In the genomic region with DNA sequence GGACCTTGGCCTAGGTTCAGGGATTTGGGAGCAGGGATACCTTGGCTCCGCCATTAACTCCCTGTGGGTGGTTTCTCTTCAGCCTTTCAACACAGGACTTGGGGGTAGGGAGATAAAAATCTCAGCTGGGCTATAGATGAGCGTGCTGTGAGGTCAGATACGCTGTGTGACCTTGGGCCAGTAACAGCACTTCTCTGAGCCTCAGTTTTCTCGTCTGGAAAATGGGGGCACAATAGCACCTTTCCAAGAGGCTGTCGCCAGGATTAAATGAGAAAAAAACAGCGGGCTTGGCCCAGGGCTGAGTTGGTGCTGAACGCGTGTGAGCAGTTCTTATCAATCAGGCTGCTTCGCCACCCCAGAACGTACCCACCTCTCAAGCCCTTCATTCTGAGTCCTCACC, we compare ENCODE assay signal across 25 cellular contexts. TPM values are rescaled to one million over a fixed set of nuclear protein-coding genes. Genes with fewer than 3 reads are reported as not detected.
DNase-seq lines count a peak whose midpoint lies in the region; ATAC-seq, FAIRE-seq and TF ChIP-seq lines count a peak whose summit lies in the region.
"Had no signal": no experiment of that assay in that cellular context is flagged by ENCODE, and none has a peak within 500 bp of the region (broad histone marks: within the 10 kb centered on the region; RNA-seq: fewer than 3 reads in every experiment).

No MANE protein-coding gene starts in this region.

- peaks cover 23% of the 10 kb centered on the region for H3K27me3 Mint-ChIP-seq in astrocyte (ENCODE audit: low read depth, unreplicated experiment)
- peaks cover 49% of the 10 kb centered on the region for H3K27me3 Mint-ChIP-seq in activated naive CD4-positive, alpha-beta T cell treated with anti-CD3 and anti-CD28 coated beads, Interleukin-2, amount 10 ng/mL, durations not matched to agents 7 days and 5 days

- H2BK120ac ChIP-seq in H1 (replicated peaks; ENCODE audit: low read depth, low read length) (no peak overlapping the region), neuronal stem cell (ENCODE audit: low read depth, low read length) (no peak overlapping the region)

- H4K91ac ChIP-seq in H1 (replicated peaks; ENCODE audit: insufficient read length, low read length) (no peak overlapping the region), neuronal stem cell (ENCODE audit: low read depth, low read length, poor library complexity) (no peak overlapping the region)

- POLR2A ChIA-PET in HepG2 (lab: Yijun Ruan, JAX), result no interaction called here
- POLR2A ChIA-PET in H1 (lab: Charles Lee; ENCODE audit: partially characterized antibody), result interaction anchor here (1.0 kb wide), 1 partner anchor 25 kb away, joined by 3 read pairs; no protein-coding TSS in a partner anchor

- TF ChIP-seq EP300 in HepG2 (IDR thresholded peaks at IDR 0.05; ENCODE audit: low read depth in 2 of 2, low read length in 2 of 2), result no peak
- no peak for TF ChIP-seq EP300 in HepG2 (CRISPR knock-in tag; IDR thresholded peaks at IDR 0.05; ENCODE audit: borderline replicate concordance)
- TF ChIP-seq EP300 in H1 (IDR thresholded peaks at IDR 0.05; ENCODE audit: borderline replicate concordance in 1 of 2, low read depth in 2 of 2, low read length in 2 of 2), result no peak

- H3K79me1 ChIP-seq in H1 (ENCODE audit: low read depth, low read length), result no peaks in the 10 kb centered on the region
- H3K79me1 ChIP-seq in neuronal stem cell (ENCODE audit: low read depth, low read length), result no peaks in the 10 kb centered on the region

- TF ChIP-seq POLR2A in HepG2 (IDR thresholded peaks at IDR 0.05; ENCODE audit: insufficient read depth in 1 of 2, low read depth in 2 of 2, low read length in 2 of 2), result no peak
- TF ChIP-seq POLR2A in right lobe of liver (IDR thresholded peaks at IDR 0.05), result no peak
- TF ChIP-seq POLR2A in H1 (IDR thresholded peaks at IDR 0.05; ENCODE audit: control extremely low read depth in 1 of 2, low read depth in 2 of 2, low read length in 2 of 2), result no peak

- FAIRE-seq in HepG2 (lab: Jason Lieb, UNC), result no peak
- no peak for FAIRE-seq in astrocyte (lab: Jason Lieb, UNC)
- FAIRE-seq in H1 (lab: Jason Lieb, UNC), result no peak
- FAIRE-seq: A549, D721Med, G401.6, GM12891, GM18507 had no signal

- H3K4me2 ChIP-seq in HepG2 (ENCODE audit: low read depth, low read length) (no peak overlapping the region), astrocyte (ENCODE audit: low read length) (no peak overlapping the region), H1 (ENCODE audit: insufficient read depth in 1 of 2, low read depth in 2 of 2, low read length in 2 of 2) (no peak overlapping the region), neuronal stem cell (ENCODE audit: insufficient read depth, low read length, poor library complexity, severe bottlenecking) (no peak overlapping the region)
- H3K4me2 ChIP-seq: A549; BLaER1 treated with 17β-estradiol and CSF1 and Interleukin-3, amounts not matched to agents 10 nM and 100 nM had no signal

- no peak overlapping the region for H2BK20ac ChIP-seq in H1 (ENCODE audit: low read length)

- TF ChIP-seq RAD21 in HepG2 (CRISPR knock-in tag; IDR thresholded peaks at IDR 0.05), result no peak
- no peak for TF ChIP-seq RAD21 in H1 (IDR thresholded peaks at IDR 0.05 in 1 of 2, conservative IDR thresholded peaks at IDR 0.05 in 1 of 2; ENCODE audit: low read depth in 2 of 2, low read length in 2 of 2)

- no peak overlapping the region for H4K8ac ChIP-seq in H1 (ENCODE audit: extremely low read depth, insufficient read depth, low read length)
- no peak overlapping the region for H4K8ac ChIP-seq in neuronal stem cell (ENCODE audit: low read depth, low read length)

- H3K27ac Mint-ChIP-seq in astrocyte (ENCODE audit: unreplicated experiment), result no peak overlapping the region
- no peak overlapping the region for H3K27ac Mint-ChIP-seq in activated naive CD4-positive, alpha-beta T cell treated with anti-CD3 and anti-CD28 coated beads, Interleukin-2, amount 10 ng/mL, durations not matched to agents 7 days and 5 days
- H3K27ac Mint-ChIP-seq: B cell; CD4-positive, alpha-beta T cell; CD8-positive, alpha-beta T cell had no signal

- no peak overlapping the region for H2AK5ac ChIP-seq in H1 (ENCODE audit: low read depth, low read length)
- H2AK5ac ChIP-seq in neuronal stem cell (ENCODE audit: low read depth, low read length), result no peak overlapping the region

- H3K27me3 ChIP-seq in HepG2 (ENCODE audit: control insufficient read depth in 1 of 2, insufficient read depth in 2 of 2, low read length in 2 of 2), result peaks cover 6 to 35% of the 10 kb centered on the region in 2 experiments; a peak in 3 of 5 replicates
- H3K27me3 ChIP-seq in right lobe of liver, result no peaks in the 10 kb centered on the region
- H3K27me3 ChIP-seq in astrocyte (ENCODE audit: insufficient read depth, low read length), result peaks cover 12% of the 10 kb centered on the region
- no peaks in the 10 kb centered on the region for H3K27me3 ChIP-seq in H1 (replicated peaks in 1 of 4; ENCODE audit: control insufficient read depth in 3 of 4, extremely low read depth in 1 of 4, insufficient read depth in 3 of 4, low read length in 3 of 4)
- peaks cover 0 to 6% (median 0%) of the 10 kb centered on the region in 3 experiments for H3K27me3 ChIP-seq in neuronal stem cell (ENCODE audit: control insufficient read depth in 3 of 3, insufficient read depth in 3 of 3, low read depth in 1 of 3, low read length in 3 of 3)
- peaks cover 0 to 35% of the 10 kb centered on the region in 2 donors for H3K27me3 ChIP-seq in left lung

- no peaks in the 10 kb centered on the region for H4K20me1 ChIP-seq in HepG2 (ENCODE audit: insufficient read depth, low read length)
- H4K20me1 ChIP-seq in astrocyte (ENCODE audit: insufficient read depth, low read length), result no peaks in the 10 kb centered on the region
- peaks cover 2 to 5% of the 10 kb centered on the region in 2 experiments for H4K20me1 ChIP-seq in H1 (replicated peaks in 1 of 2; ENCODE audit: control insufficient read depth in 1 of 2, insufficient read depth in 2 of 2, low read length in 2 of 2)

- H3K9me3 ChIP-seq in HepG2 (ENCODE audit: low read length) (no peaks in the 10 kb centered on the region), right lobe of liver (no peaks in the 10 kb centered on the region), astrocyte (ENCODE audit: insufficient read depth, low read depth, low read length) (no peaks in the 10 kb centered on the region), H1 (ENCODE audit: insufficient read depth in 2 of 2, low read depth in 1 of 2, low read length in 1 of 2) (no peaks in the 10 kb centered on the region), neuronal stem cell (replicated peaks in 1 of 2; ENCODE audit: control insufficient read depth in 2 of 2, insufficient read depth in 1 of 2, low read depth in 1 of 2, low read length in 2 of 2) (no peaks in the 10 kb centered on the region), left lung (no peaks in the 10 kb centered on the region)
- H3K9me3 ChIP-seq: A549; BLaER1 treated with 17β-estradiol and CSF1 and Interleukin-3, amounts not matched to agents 10 nM and 100 nM; Caco-2 had no signal

- H3K36me3 ChIP-seq in HepG2 (replicated peaks in 1 of 2; ENCODE audit: control insufficient read depth in 1 of 2, insufficient read depth in 2 of 2, low read length in 2 of 2) (no peaks in the 10 kb centered on the region), right lobe of liver (no peaks in the 10 kb centered on the region), astrocyte (ENCODE audit: insufficient read depth, low read length) (no peaks in the 10 kb centered on the region), H1 (ENCODE audit: control insufficient read depth in 2 of 4, insufficient read depth in 4 of 4, low read length in 3 of 4) (peaks cover 0 to 10% (median 2%) of the 10 kb centered on the region in 4 experiments; a peak in 3 of 8 replicates), neuronal stem cell (replicated peaks in 1 of 2; ENCODE audit: control insufficient read depth in 2 of 2, insufficient read depth in 2 of 2, low read length in 2 of 2) (no peaks in the 10 kb centered on the region), left lung (no peaks in the 10 kb centered on the region)
- H3K36me3 ChIP-seq: BLaER1 treated with 17β-estradiol and CSF1 and Interleukin-3, amounts not matched to agents 10 nM and 100 nM had no signal

- H3K4me1 Mint-ChIP-seq in astrocyte (ENCODE audit: low read depth, unreplicated experiment), result no peaks in the 10 kb centered on the region
- no peaks in the 10 kb centered on the region for H3K4me1 Mint-ChIP-seq in activated naive CD4-positive, alpha-beta T cell treated with anti-CD3 and anti-CD28 coated beads, Interleukin-2, amount 10 ng/mL, durations not matched to agents 7 days and 5 days
- H3K4me1 Mint-ChIP-seq: B cell had no signal

- no TSS peak for BruUV-seq in HepG2 (replicated peaks; lab: Mats Ljungman, UMichigan)

- no peak overlapping the region for H3K23ac ChIP-seq in H1 (ENCODE audit: insufficient read length)
- no peak overlapping the region for H3K23ac ChIP-seq in neuronal stem cell (ENCODE audit: low read depth, low read length, poor library complexity)

- ATAC-seq in HepG2, result no peak
- ATAC-seq in right lobe of liver, result no peak
- ATAC-seq in left lung, result no peak
- ATAC-seq: CD8-positive, alpha-beta T cell had no signal

- TF ChIP-seq CTCF in HepG2 (CRISPR knock-in tag; IDR thresholded peaks at IDR 0.05), result no peak
- no peak for TF ChIP-seq CTCF in right lobe of liver (IDR thresholded peaks at IDR 0.05)
- no peak for TF ChIP-seq CTCF in astrocyte (IDR thresholded peaks at IDR 0.05; ENCODE audit: insufficient read depth, low read depth, low read length)
- no peak for TF ChIP-seq CTCF in H1 (IDR thresholded peaks at IDR 0.05; ENCODE audit: control extremely low read depth in 1 of 3, insufficient read depth in 1 of 3, low read depth in 1 of 3, low read length in 3 of 3)
- TF ChIP-seq CTCF in GM20000 (IDR thresholded peaks at IDR 0.05; ENCODE audit: extremely low read depth, missing control alignments), result no peak
- no peak for TF ChIP-seq CTCF in left lung (IDR thresholded peaks at IDR 0.05)

- H3K23me2 ChIP-seq in H1 (ENCODE audit: low read depth, low read length), result no peaks in the 10 kb centered on the region; the same call in 1 of the 2 replicates

- DNase-seq in HepG2 (ENCODE audit: low spot score) (no peak), right lobe of liver (no peak), astrocyte (ENCODE audit: low read depth) (no peak), H1 (ENCODE audit: low read depth in 1 of 2, low spot score in 2 of 2) (no peak), neuronal stem cell (ENCODE audit: low spot score) (no peak), GM20000 (ENCODE audit: low spot score) (no peak), left lung (no peak)
- DNase-seq in activated naive CD4-positive, alpha-beta T cell treated with anti-CD3 and anti-CD28 coated beads, Interleukin-2, amount 10 ng/mL, durations not matched to agents 7 days and 5 days, result no peak
- DNase-seq: AML-193; Caco-2; Calu3; CD4-positive, alpha-beta T cell; CD8-positive, alpha-beta T cell; DMS79 treated with DMSO at 0.1 percent for 48 hours; GF-D8 had no signal

- H2BK15ac ChIP-seq in H1 (ENCODE audit: low read length) (no peak overlapping the region), neuronal stem cell (ENCODE audit: low read length) (no peak overlapping the region)

- in situ Hi-C loops in HepG2 (cut with HindIII; ENCODE audit: extremely low pct_ligation_motif_present, low pct_unique_long_range_greater_than_20kb), result no loop called here

- H3K4me3 ChIP-seq in HepG2 (replicated peaks in 1 of 3; ENCODE audit: insufficient read depth in 1 of 3, low read depth in 2 of 3, low read length in 3 of 3) (no peak overlapping the region), right lobe of liver (no peak overlapping the region), astrocyte (ENCODE audit: insufficient read depth, low read depth, low read length) (no peak overlapping the region), H1 (ENCODE audit: extremely low read depth in 1 of 4, insufficient read depth in 2 of 4, low read depth in 3 of 4, low read length in 4 of 4) (no peak overlapping the region), neuronal stem cell (ENCODE audit: low read length in 2 of 2) (no peak overlapping the region), left lung (no peak overlapping the region)
- H3K4me3 ChIP-seq: A549; BLaER1 treated with 17β-estradiol and CSF1 and Interleukin-3, amounts not matched to agents 10 nM and 100 nM had no signal

- intact Hi-C loops in HepG2 (cut with micrococcal nuclease; ENCODE audit: unreplicated experiment), result no loop called here
- intact Hi-C loops in right lobe of liver (cut with DNase I), result no loop called here
- intact Hi-C loops in left lung (cut with DNase I), result no loop called here

- H3K18ac ChIP-seq in H1 (ENCODE audit: extremely low read depth, low read length) (no peak overlapping the region), neuronal stem cell (ENCODE audit: low read length) (no peak overlapping the region)

- H3K4me1 ChIP-seq in HepG2 (ENCODE audit: insufficient read depth, low read length), result no peaks in the 10 kb centered on the region
- H3K4me1 ChIP-seq in right lobe of liver, result no peaks in the 10 kb centered on the region
- H3K4me1 ChIP-seq in astrocyte (ENCODE audit: insufficient read depth, low read length), result no peaks in the 10 kb centered on the region
- no peaks in the 10 kb centered on the region for H3K4me1 ChIP-seq in H1 (replicated peaks in 1 of 4; ENCODE audit: control insufficient read depth in 3 of 4, insufficient read depth in 4 of 4, low read length in 3 of 4)
- no peaks in the 10 kb centered on the region for H3K4me1 ChIP-seq in neuronal stem cell (ENCODE audit: control insufficient read depth in 2 of 2, insufficient read depth in 1 of 2, low read depth in 1 of 2, low read length in 2 of 2)
- no peaks in the 10 kb centered on the region for H3K4me1 ChIP-seq in left lung
- H3K4me1 ChIP-seq: A549, Caco-2 had no signal

- H3K79me2 ChIP-seq in HepG2 (ENCODE audit: insufficient read depth, low read length) (no peaks in the 10 kb centered on the region), astrocyte (ENCODE audit: insufficient read depth, low read length) (no peaks in the 10 kb centered on the region), H1 (ENCODE audit: control insufficient read depth in 1 of 2, insufficient read depth in 2 of 2, low read length in 2 of 2) (no peaks in the 10 kb centered on the region)

- no peaks in the 10 kb centered on the region for H3K9me3 Mint-ChIP-seq in astrocyte (ENCODE audit: unreplicated experiment)
- no peaks in the 10 kb centered on the region for H3K9me3 Mint-ChIP-seq in activated naive CD4-positive, alpha-beta T cell treated with anti-CD3 and anti-CD28 coated beads, Interleukin-2, amount 10 ng/mL, durations not matched to agents 7 days and 5 days
- H3K9me3 Mint-ChIP-seq: CD4-positive, alpha-beta T cell; CD8-positive, alpha-beta T cell had no signal

- H3K9ac ChIP-seq in HepG2 (ENCODE audit: insufficient read depth, low read depth, low read length) (no peak overlapping the region), astrocyte (ENCODE audit: low read length) (no peak overlapping the region), H1 (replicated peaks in 1 of 4; ENCODE audit: extremely low read depth in 1 of 4, low read depth in 3 of 4, low read length in 3 of 4) (no peak overlapping the region), neuronal stem cell (ENCODE audit: low read depth, low read length, poor library complexity) (no peak overlapping the region)
- H3K9ac ChIP-seq: BLaER1 treated with 17β-estradiol and CSF1 and Interleukin-3, amounts not matched to agents 10 nM and 100 nM had no signal

- no peak overlapping the region for H3K27ac ChIP-seq in HepG2 (ENCODE audit: extremely low read length, insufficient read depth, low read length)
- no peak overlapping the region for H3K27ac ChIP-seq in right lobe of liver
- H3K27ac ChIP-seq in astrocyte (ENCODE audit: low read depth, low read length), result no peak overlapping the region
- no peak overlapping the region for H3K27ac ChIP-seq in H1 (ENCODE audit: low read depth, low read length)
- no peak overlapping the region for H3K27ac ChIP-seq in neuronal stem cell (replicated peaks; ENCODE audit: low read length)
- H3K27ac ChIP-seq in left lung, result no peak overlapping the region
- H3K27ac ChIP-seq: 22Rv1; A549; BLaER1 treated with 17β-estradiol and CSF1 and Interleukin-3, amounts not matched to agents 10 nM and 100 nM; C4-2B had no signal

- H3K14ac ChIP-seq in H1 (ENCODE audit: insufficient read length) (no peak overlapping the region), neuronal stem cell (ENCODE audit: low read length) (no peak overlapping the region)

- 46% methylated on average over 3 of the region's 10 CpGs for WGBS in HepG2 (ENCODE audit: low lambda C conversion rate)
- 57% methylated on average over 7 of the region's 10 CpGs for WGBS in right lobe of liver (ENCODE audit: insufficient coverage, low coverage, low lambda C conversion rate, missing lambda C conversion rate)
- 99% methylated on average over 10 of the region's 10 CpGs; no CpG with 5 or more reads in 1 of the 2 experiments for WGBS in H1 (ENCODE audit: extremely low coverage in 1 of 2, insufficient coverage in 1 of 2, insufficient read length in 1 of 2, insufficient replicate concordance in 2 of 2, low coverage in 1 of 2, low lambda C conversion rate in 2 of 2, missing lambda C conversion rate in 1 of 2), 2 experiments
- WGBS in neuronal stem cell (ENCODE audit: extremely low coverage in 2 of 2, insufficient read length in 2 of 2, insufficient replicate concordance in 1 of 2), 2 donors, result no CpG with 5 or more reads among the region's 10 CpGs

- CTCF ChIA-PET in HepG2 (lab: Yijun Ruan, JAX; ENCODE audit: low intra/inter-chr PET ratio, low total read pairs), result no interaction called here
- CTCF ChIA-PET in H1 (lab: Charles Lee; ENCODE audit: partially characterized antibody), result no interaction called here
- CTCF ChIA-PET in activated naive CD4-positive, alpha-beta T cell treated with anti-CD3 and anti-CD28 coated beads, Interleukin-2, amount 10 ng/mL, durations not matched to agents 7 days and 5 days (lab: Charles Lee), result no interaction called here

- H2BK5ac ChIP-seq in H1 (ENCODE audit: low read depth, low read length) (no peak overlapping the region), neuronal stem cell (ENCODE audit: low read length) (peak overlapping the region; percentile 34)

- H2AFZ ChIP-seq in HepG2 (ENCODE audit: low read length), result no peak overlapping the region
- no peak overlapping the region for H2AFZ ChIP-seq in astrocyte (ENCODE audit: low read depth, low read length)
- no peak overlapping the region for H2AFZ ChIP-seq in H1 (ENCODE audit: low read length)
- H2AFZ ChIP-seq in neuronal stem cell (ENCODE audit: low read length), result no peak overlapping the region

- no peak overlapping the region for H3K56ac ChIP-seq in H1 (replicated peaks; ENCODE audit: insufficient read length, low read depth, low read length)

- no peaks in the 10 kb centered on the region for H3K36me3 Mint-ChIP-seq in astrocyte (ENCODE audit: low read depth, unreplicated experiment)
- H3K36me3 Mint-ChIP-seq in activated naive CD4-positive, alpha-beta T cell treated with anti-CD3 and anti-CD28 coated beads, Interleukin-2, amount 10 ng/mL, durations not matched to agents 7 days and 5 days, result no peaks in the 10 kb centered on the region
- H3K36me3 Mint-ChIP-seq: CD8-positive, alpha-beta T cell had no signal

- H2BK12ac ChIP-seq in H1 (ENCODE audit: low read depth, low read length), result no peak overlapping the region
- no peak overlapping the region for H2BK12ac ChIP-seq in neuronal stem cell (ENCODE audit: low read length)

- H4K5ac ChIP-seq in H1 (ENCODE audit: insufficient read length, low read depth, low read length), result no peak overlapping the region

- no peak overlapping the region for H3K4ac ChIP-seq in H1 (replicated peaks; ENCODE audit: insufficient read length, low read depth, low read length)
- no peak overlapping the region for H3K4ac ChIP-seq in neuronal stem cell (ENCODE audit: low read length)

- peak overlapping the region; percentile 20 for H3K4me3 Mint-ChIP-seq in astrocyte (ENCODE audit: unreplicated experiment)
- H3K4me3 Mint-ChIP-seq in activated naive CD4-positive, alpha-beta T cell treated with anti-CD3 and anti-CD28 coated beads, Interleukin-2, amount 10 ng/mL, durations not matched to agents 7 days and 5 days, result no peak overlapping the region
- H3K4me3 Mint-ChIP-seq: B cell; CD4-positive, alpha-beta T cell; CD8-positive, alpha-beta T cell had no signal

RNA-seq across cellular contexts. Expression of a gene that starts 17.6 kb away (rescaled TPM):
- total RNA-seq in HepG2 (2016; rRNA removed; fragmentation: Illumina TruSeq; extraction: Trizol) (not detected in 2 replicates), right lobe of liver (not detected), astrocyte (0.29 and 0.36 TPM in 2 replicates), left lung (under 1 TPM; 0.15 to 0.18 TPM)
- total RNA-seq in HepG2 (2016; cell fraction: cytosol; rRNA removed; fragmentation: Illumina TruSeq; extraction: Trizol; ENCODE audit: low read depth), result not detected in 2 replicates
- not detected in 2 replicates for total RNA-seq in HepG2 (2016; cell fraction: insoluble cytoplasmic fraction; rRNA removed; fragmentation: Illumina TruSeq; extraction: Trizol)
- not detected in 2 replicates for total RNA-seq in HepG2 (2016; cell fraction: membrane; rRNA removed; fragmentation: Illumina TruSeq; extraction: Trizol)
- total RNA-seq in HepG2 (2016; cell fraction: nucleus; rRNA removed; fragmentation: Illumina TruSeq; extraction: Trizol), result not detected in 2 replicates
- polyA plus RNA-seq in HepG2 (2011; rRNA removed) (not detected in 2 replicates), H1 (2011; rRNA removed) (5.5 and 9.0 TPM in 2 replicates)
- not detected in 2 replicates for polyA plus RNA-seq in HepG2 (2011; cell fraction: cytosol; rRNA removed)
- polyA plus RNA-seq in HepG2 (2011; cell fraction: nucleus; rRNA removed), result not detected in 2 replicates
- 0.04 TPM in 1 of 2 replicates, not detected in the other for polyA plus RNA-seq in HepG2 (2012)
- not detected in 2 replicates for polyA plus RNA-seq in HepG2 (2016; cell fraction: cytosol; fragmentation: Illumina TruSeq; extraction: Trizol; ENCODE audit: low read depth)
- not detected in 2 replicates for polyA plus RNA-seq in HepG2 (2016; cell fraction: insoluble cytoplasmic fraction; fragmentation: Illumina TruSeq; extraction: Trizol; ENCODE audit: low read depth)
- polyA plus RNA-seq in HepG2 (2016; cell fraction: membrane; fragmentation: Illumina TruSeq; extraction: Trizol; ENCODE audit: low read depth), result not detected in 2 replicates
- not detected in 2 replicates for polyA plus RNA-seq in HepG2 (2016; cell fraction: nucleus; fragmentation: Illumina TruSeq; extraction: Trizol; ENCODE audit: insufficient read depth, low read depth)
- polyA minus RNA-seq in HepG2 (2011; rRNA and poly(A)+ RNA removed; ENCODE audit: low replicate concordance), result 2.1 TPM in 1 of 2 replicates, not detected in the other
- polyA minus RNA-seq in HepG2 (2011; cell fraction: cytosol; rRNA and poly(A)+ RNA removed), result not detected in 2 replicates
- polyA minus RNA-seq in HepG2 (2011; cell fraction: nucleus; rRNA and poly(A)+ RNA removed), result not detected in 2 replicates
- total RNA-seq in H1 (2021; fragmentation: NEBNext Ultra II Directional; extraction: Animal tissue kit (Norgen Biotek cat#: 25700)), result 11.9 and 12.1 TPM in 2 replicates
- polyA plus RNA-seq in H1 (2011; cell fraction: cytosol; rRNA removed), result 5.5 TPM
- 11.0 TPM for polyA plus RNA-seq in H1 (2011; cell fraction: nucleus; rRNA removed)
- 9.2 to 11.7 TPM (median 11.1 TPM) in 4 replicates for polyA plus RNA-seq in H1 (2012, experiment 1 of 2)
- 12.5 TPM for polyA plus RNA-seq in H1 (2012, experiment 2 of 2)
- polyA plus RNA-seq in H1 (2013, experiment 1 of 2), result 8.5 TPM
- polyA plus RNA-seq in H1 (2013, experiment 2 of 2), result 8.3 TPM
- polyA minus RNA-seq in H1 (2011; rRNA and poly(A)+ RNA removed), result 4.7 and 10.4 TPM in 2 replicates
- polyA minus RNA-seq in H1 (2011; cell fraction: cytosol; rRNA and poly(A)+ RNA removed), result 6.5 TPM
- polyA minus RNA-seq in H1 (2011; cell fraction: nucleus; rRNA and poly(A)+ RNA removed), result 4.9 TPM
- 0.35 TPM for polyA plus RNA-seq in neuronal stem cell (2013, experiment 1 of 2)
- 0.42 TPM for polyA plus RNA-seq in neuronal stem cell (2013, experiment 2 of 2)
- total RNA-seq: A172, B cell, Calu3 had no signal

RNA-seq across cellular contexts. Expression of a gene that starts 20.2 kb away (rescaled TPM):
- total RNA-seq in HepG2 (2016; rRNA removed; fragmentation: Illumina TruSeq; extraction: Trizol), result 49.8 and 60.5 TPM in 2 replicates
- 11.3 and 11.7 TPM in 2 replicates for total RNA-seq in HepG2 (2016; cell fraction: cytosol; rRNA removed; fragmentation: Illumina TruSeq; extraction: Trizol; ENCODE audit: low read depth)
- 45.0 and 62.9 TPM in 2 replicates for total RNA-seq in HepG2 (2016; cell fraction: insoluble cytoplasmic fraction; rRNA removed; fragmentation: Illumina TruSeq; extraction: Trizol)
- 16.8 and 17.9 TPM in 2 replicates for total RNA-seq in HepG2 (2016; cell fraction: membrane; rRNA removed; fragmentation: Illumina TruSeq; extraction: Trizol)
- total RNA-seq in HepG2 (2016; cell fraction: nucleus; rRNA removed; fragmentation: Illumina TruSeq; extraction: Trizol), result 62.8 and 64.0 TPM in 2 replicates
- 30.9 and 45.5 TPM in 2 replicates for polyA plus RNA-seq in HepG2 (2011; rRNA removed)
- polyA plus RNA-seq in HepG2 (2011; cell fraction: cytosol; rRNA removed), result 12.6 and 25.6 TPM in 2 replicates
- polyA plus RNA-seq in HepG2 (2011; cell fraction: nucleus; rRNA removed), result 461 and 635 TPM in 2 replicates
- polyA plus RNA-seq in HepG2 (2012), result 51.7 and 79.2 TPM in 2 replicates
- polyA plus RNA-seq in HepG2 (2016; cell fraction: cytosol; fragmentation: Illumina TruSeq; extraction: Trizol; ENCODE audit: low read depth), result 3.2 and 3.5 TPM in 2 replicates
- polyA plus RNA-seq in HepG2 (2016; cell fraction: insoluble cytoplasmic fraction; fragmentation: Illumina TruSeq; extraction: Trizol; ENCODE audit: low read depth), result 34.8 and 48.7 TPM in 2 replicates
- 7.2 and 8.4 TPM in 2 replicates for polyA plus RNA-seq in HepG2 (2016; cell fraction: membrane; fragmentation: Illumina TruSeq; extraction: Trizol; ENCODE audit: low read depth)
- polyA plus RNA-seq in HepG2 (2016; cell fraction: nucleus; fragmentation: Illumina TruSeq; extraction: Trizol; ENCODE audit: insufficient read depth, low read depth), result 175 and 188 TPM in 2 replicates
- 37.7 and 94.5 TPM in 2 replicates for polyA minus RNA-seq in HepG2 (2011; rRNA and poly(A)+ RNA removed; ENCODE audit: low replicate concordance)
- polyA minus RNA-seq in HepG2 (2011; cell fraction: cytosol; rRNA and poly(A)+ RNA removed), result 30.1 and 31.9 TPM in 2 replicates
- 48.6 and 55.4 TPM in 2 replicates for polyA minus RNA-seq in HepG2 (2011; cell fraction: nucleus; rRNA and poly(A)+ RNA removed)
- 100 to 1,000 TPM in 5 of 6 experiments, 10 to 100 TPM in 1; 88.9 to 224 (median 166) TPM for total RNA-seq in right lobe of liver
- total RNA-seq in astrocyte, result 48.0 and 53.6 TPM in 2 replicates
- 93.6 and 98.6 TPM in 2 replicates for total RNA-seq in H1 (2021; fragmentation: NEBNext Ultra II Directional; extraction: Animal tissue kit (Norgen Biotek cat#: 25700))
- 33.6 and 46.8 TPM in 2 replicates for polyA plus RNA-seq in H1 (2011; rRNA removed)
- 32.3 TPM for polyA plus RNA-seq in H1 (2011; cell fraction: cytosol; rRNA removed)
- 142 TPM for polyA plus RNA-seq in H1 (2011; cell fraction: nucleus; rRNA removed)
- 64.3 to 76.7 TPM (median 69.8 TPM) in 4 replicates for polyA plus RNA-seq in H1 (2012, experiment 1 of 2)
- polyA plus RNA-seq in H1 (2012, experiment 2 of 2), result 44.8 TPM
- 45.6 TPM for polyA plus RNA-seq in H1 (2013, experiment 1 of 2)
- 39.5 TPM for polyA plus RNA-seq in H1 (2013, experiment 2 of 2)
- 24.7 and 34.6 TPM in 2 replicates for polyA minus RNA-seq in H1 (2011; rRNA and poly(A)+ RNA removed)
- polyA minus RNA-seq in H1 (2011; cell fraction: cytosol; rRNA and poly(A)+ RNA removed), result 32.9 TPM
- polyA minus RNA-seq in H1 (2011; cell fraction: nucleus; rRNA and poly(A)+ RNA removed), result 44.5 TPM
- 15.4 TPM for polyA plus RNA-seq in neuronal stem cell (2013, experiment 1 of 2)
- polyA plus RNA-seq in neuronal stem cell (2013, experiment 2 of 2), result 13.9 TPM
- total RNA-seq in left lung, result 10 to 100 TPM; 45.3 to 71.8 TPM
